8 cellular contexts compared by ENCODE assay signal in genomic region chr3:184314363-184314699, GRCh38. TPM values are rescaled to one million over a fixed set of nuclear protein-coding genes. Genes with fewer than 3 reads are reported as not detected.
DNase-seq lines count a peak whose midpoint lies in the region; ATAC-seq lines count a peak whose summit lies in the region.

EIF4G1 (plus strand) TSS chr3:184314606; CDS start chr3:184315797, 1,191 bp downstream.

- H3K9ac ChIP-seq in GM23248 = peak within 1 kb of the TSS; percentile 96

- H3K4me3 ChIP-seq in GM23248 = peak within 1 kb of the TSS; percentile 91
- peak within 1 kb of the TSS; percentile 73 for H3K4me3 ChIP-seq in naive thymus-derived CD4-positive, alpha-beta T cell (ENCODE audit: low read length)

- peaks cover 56% of the 10 kb centered on the region for H3F3A ChIP-seq in GM23248 (ENCODE audit: insufficient read depth)

- 1 to 13% methylated on average over 8 to 37 of the region's 40 CpGs for WGBS in GM23248 (ENCODE audit: low coverage in 1 of 2, low lambda C conversion rate in 2 of 2, missing lambda C conversion rate in 2 of 2), 2 experiments

- H4K20me1 ChIP-seq in GM23248 (ENCODE audit: insufficient read depth) = peaks cover 16% of the 10 kb centered on the region; the same call in 1 of the 2 replicates

- CTCF ChIA-PET in naive thymus-derived CD4-positive, alpha-beta T cell (lab: Charles Lee) = no interaction called here

- no peaks in the 10 kb centered on the region for H3K27me3 ChIP-seq in GM23248 (replicated peaks; ENCODE audit: insufficient read depth)
- H3K27me3 ChIP-seq in naive thymus-derived CD4-positive, alpha-beta T cell (ENCODE audit: control insufficient read depth in 2 of 2, insufficient read depth in 2 of 2, low read length in 2 of 2) = no peaks in the 10 kb centered on the region

- peak within 1 kb of the TSS; percentile 88 for H3K4me3 Mint-ChIP-seq in activated T-helper 1 cell treated with anti-CD3 and anti-CD28 coated beads, Interleukin-12 subunit alpha, Interleukin-12 subunit beta, Interleukin-2, Interleukin-4 antibody, amounts not matched to agents 30 ng/mL and 10 ng/mL and 1 ng/mL, durations not matched to agents 14 hours and 24 hours and 36 hours
- peak within 1 kb of the TSS; percentile 79 to 94 (median 88) for H3K4me3 Mint-ChIP-seq in naive thymus-derived CD4-positive, alpha-beta T cell
- peak within 1 kb of the TSS; percentile 85 to 86 for H3K4me3 Mint-ChIP-seq in stimulated activated naive B cell treated with anti-CD40 and anti-IgM and Interleukin-4, amounts not matched to agents 10 μg/mL and 1 μg/mL and 100 μg/mL, for 72 hours

- H3K36me3 Mint-ChIP-seq in activated T-helper 1 cell treated with anti-CD3 and anti-CD28 coated beads, Interleukin-12 subunit alpha, Interleukin-12 subunit beta, Interleukin-2, Interleukin-4 antibody, amounts not matched to agents 30 ng/mL and 10 ng/mL and 1 ng/mL, durations not matched to agents 14 hours and 24 hours and 36 hours (ENCODE audit: low read depth) = peaks cover 31% of the 10 kb centered on the region
- H3K36me3 Mint-ChIP-seq in naive thymus-derived CD4-positive, alpha-beta T cell = peaks cover 0 to 11% (median 5%) of the 10 kb centered on the region in 5 donors
- H3K36me3 Mint-ChIP-seq in stimulated activated naive B cell treated with anti-CD40 and anti-IgM and Interleukin-4, amounts not matched to agents 10 μg/mL and 1 μg/mL and 100 μg/mL, for 72 hours = peaks cover 29 to 30% of the 10 kb centered on the region in 2 donors

- H3K27me3 Mint-ChIP-seq in activated T-helper 1 cell treated with anti-CD3 and anti-CD28 coated beads, Interleukin-12 subunit alpha, Interleukin-12 subunit beta, Interleukin-2, Interleukin-4 antibody, amounts not matched to agents 30 ng/mL and 10 ng/mL and 1 ng/mL, durations not matched to agents 14 hours and 24 hours and 36 hours (ENCODE audit: insufficient read depth) = no peaks in the 10 kb centered on the region
- H3K27me3 Mint-ChIP-seq in naive thymus-derived CD4-positive, alpha-beta T cell = no peaks in the 10 kb centered on the region
- H3K27me3 Mint-ChIP-seq in stimulated activated naive B cell treated with anti-CD40 and anti-IgM and Interleukin-4, amounts not matched to agents 10 μg/mL and 1 μg/mL and 100 μg/mL, for 72 hours = no peaks in the 10 kb centered on the region

- peaks cover 11% of the 10 kb centered on the region for H3K36me3 ChIP-seq in GM23248 (ENCODE audit: low read depth)
- peaks cover 0 to 21% (median 8%) of the 10 kb centered on the region in 3 experiments for H3K36me3 ChIP-seq in naive thymus-derived CD4-positive, alpha-beta T cell (ENCODE audit: control insufficient read depth in 2 of 3, insufficient read depth in 3 of 3, low read length in 3 of 3)

- POLR2A ChIA-PET in naive thymus-derived CD4-positive, alpha-beta T cell (lab: Charles Lee) = no interaction called here

- no peaks in the 10 kb centered on the region for H3K9me2 ChIP-seq in GM23248 (ENCODE audit: insufficient read depth)

- H3K9me3 ChIP-seq in GM23248 (ENCODE audit: low read depth) = no peaks in the 10 kb centered on the region
- H3K9me3 ChIP-seq in naive thymus-derived CD4-positive, alpha-beta T cell (ENCODE audit: control insufficient read depth in 2 of 3, low read length in 3 of 3) = no peaks in the 10 kb centered on the region

- H3K27ac ChIP-seq in GM23248 = peak within 1 kb of the TSS; percentile 88
- peak within 1 kb of the TSS; percentile 93 for H3K27ac ChIP-seq in naive thymus-derived CD4-positive, alpha-beta T cell (ENCODE audit: low read depth, low read length)

- peak within 1 kb of the TSS; percentile 96 for H3K4me2 ChIP-seq in GM23248 (ENCODE audit: unreplicated experiment)

- H3K79me2 ChIP-seq in GM23248 (ENCODE audit: insufficient read depth) = peaks cover 45% of the 10 kb centered on the region

- peak within 1 kb of the TSS; percentile 93 for H3K27ac Mint-ChIP-seq in activated T-helper 1 cell treated with anti-CD3 and anti-CD28 coated beads, Interleukin-12 subunit alpha, Interleukin-12 subunit beta, Interleukin-2, Interleukin-4 antibody, amounts not matched to agents 30 ng/mL and 10 ng/mL and 1 ng/mL, durations not matched to agents 14 hours and 24 hours and 36 hours
- peak within 1 kb of the TSS; percentile 68 to 95 (median 89) for H3K27ac Mint-ChIP-seq in naive thymus-derived CD4-positive, alpha-beta T cell
- peak within 1 kb of the TSS; percentile 92 for H3K27ac Mint-ChIP-seq in stimulated activated naive B cell treated with anti-CD40 and anti-IgM and Interleukin-4, amounts not matched to agents 10 μg/mL and 1 μg/mL and 100 μg/mL, for 72 hours

- intact Hi-C loops in activated T-helper 1 cell treated with anti-CD3 and anti-CD28 coated beads, Interleukin-12 subunit alpha, Interleukin-12 subunit beta, Interleukin-2, Interleukin-4 antibody, amounts not matched to agents 30 ng/mL and 10 ng/mL and 1 ng/mL, durations not matched to agents 14 hours and 24 hours and 36 hours (cut with micrococcal nuclease) = loop anchor here (1.0 kb wide), 7 partner anchors 15 to 430 kb away; partner anchors contain the start of genes ABCF3, AP2M1, EEF1AKMT4 and PARL
- intact Hi-C loops in naive thymus-derived CD4-positive, alpha-beta T cell (cut with micrococcal nuclease) = loop anchor here (1.0 to 5.0 kb wide), 7 partner anchors 15 to 617 kb away; partner anchors contain the start of genes ABCF3 (in 2 of the 2), PSMD2 (in 2 of the 2), AP2M1 (in 1 of the 2) and EEF1AKMT4 (in 1 of the 2)

- peak within 1 kb of the TSS; percentile 89 for H2AFZ ChIP-seq in GM23248

- H3K9me3 Mint-ChIP-seq in activated T-helper 1 cell treated with anti-CD3 and anti-CD28 coated beads, Interleukin-12 subunit alpha, Interleukin-12 subunit beta, Interleukin-2, Interleukin-4 antibody, amounts not matched to agents 30 ng/mL and 10 ng/mL and 1 ng/mL, durations not matched to agents 14 hours and 24 hours and 36 hours = no peaks in the 10 kb centered on the region
- H3K9me3 Mint-ChIP-seq in naive thymus-derived CD4-positive, alpha-beta T cell = no peaks in the 10 kb centered on the region
- H3K9me3 Mint-ChIP-seq in stimulated activated naive B cell treated with anti-CD40 and anti-IgM and Interleukin-4, amounts not matched to agents 10 μg/mL and 1 μg/mL and 100 μg/mL, for 72 hours = no peaks in the 10 kb centered on the region

- DNase-seq in DMS79 treated with DMSO at 0.1 percent for 48 hours (lab: John Stamatoyannopoulos, UW) (peak; percentile 90), GM23248 (peak; percentile 98), Kasumi-1 (lab: John Stamatoyannopoulos, UW) (peak; percentile 87 to 89), RPMI7951 (ENCODE audit: low read depth) (peak; percentile 93), fibroblast of gingiva (ENCODE audit: low read depth) (peak; percentile 96)
- peak; percentile 92 for DNase-seq in activated T-helper 1 cell treated with anti-CD3 and anti-CD28 coated beads, Interleukin-12 subunit alpha, Interleukin-12 subunit beta, Interleukin-2, Interleukin-4 antibody, amounts not matched to agents 30 ng/mL and 10 ng/mL and 1 ng/mL, durations not matched to agents 14 hours and 24 hours and 36 hours (ENCODE audit: low spot score)
- peak; percentile 89 to 95 (median 91) for DNase-seq in naive thymus-derived CD4-positive, alpha-beta T cell
- DNase-seq in stimulated activated naive B cell treated with anti-CD40 and anti-IgM and Interleukin-4, amounts not matched to agents 10 μg/mL and 1 μg/mL and 100 μg/mL, for 72 hours = peak; percentile 91

- ATAC-seq in naive thymus-derived CD4-positive, alpha-beta T cell = peak; percentile 95
- ATAC-seq in stimulated activated naive B cell treated with anti-CD40 and anti-IgM and Interleukin-4, amounts not matched to agents 10 μg/mL and 1 μg/mL and 100 μg/mL, for 72 hours (replicated peaks) = peak; percentile 91 to 94

- H3K4me1 ChIP-seq in GM23248 (ENCODE audit: insufficient read depth) = peaks cover 27% of the 10 kb centered on the region
- H3K4me1 ChIP-seq in naive thymus-derived CD4-positive, alpha-beta T cell (ENCODE audit: control insufficient read depth in 2 of 2, insufficient read depth in 2 of 2, low read length in 2 of 2) = peaks cover 0 to 17% of the 10 kb centered on the region in 2 donors

- H3K4me1 Mint-ChIP-seq in activated T-helper 1 cell treated with anti-CD3 and anti-CD28 coated beads, Interleukin-12 subunit alpha, Interleukin-12 subunit beta, Interleukin-2, Interleukin-4 antibody, amounts not matched to agents 30 ng/mL and 10 ng/mL and 1 ng/mL, durations not matched to agents 14 hours and 24 hours and 36 hours (ENCODE audit: low read depth) = peaks cover 29% of the 10 kb centered on the region
- H3K4me1 Mint-ChIP-seq in naive thymus-derived CD4-positive, alpha-beta T cell = peaks cover 15 to 35% (median 28%) of the 10 kb centered on the region in 7 donors
- peaks cover 24 to 32% of the 10 kb centered on the region in 2 donors for H3K4me1 Mint-ChIP-seq in stimulated activated naive B cell treated with anti-CD40 and anti-IgM and Interleukin-4, amounts not matched to agents 10 μg/mL and 1 μg/mL and 100 μg/mL, for 72 hours

- in situ Hi-C loops in GM23248 (cut with MboI) = no loop called here

RNA-seq across cellular contexts. Expression of gene EIF4G1, which starts in this region (rescaled TPM):
- 366 and 370 TPM in 2 replicates for total RNA-seq in GM23248 (2014; rRNA removed; shearing (Covaris generic))
- polyA plus RNA-seq in GM23248 (2016; fragmentation: Nextera tagmentation; extraction: Ambion mirVana) = 183 and 184 TPM in 2 replicates
- total RNA-seq in RPMI7951 (2014; rRNA removed; shearing (Covaris generic)) = 164 and 173 TPM in 2 replicates
- 657 and 706 TPM in 2 replicates for total RNA-seq in activated T-helper 1 cell treated with anti-CD3 and anti-CD28 coated beads, Interleukin-12 subunit alpha, Interleukin-12 subunit beta, Interleukin-2, Interleukin-4 antibody, amounts not matched to agents 30 ng/mL and 10 ng/mL and 1 ng/mL, durations not matched to agents 14 hours and 24 hours and 36 hours
- total RNA-seq in naive thymus-derived CD4-positive, alpha-beta T cell = 100 to 1,000 TPM; 200 to 341 (median 256) TPM
- polyA plus RNA-seq in naive thymus-derived CD4-positive, alpha-beta T cell = 10 to 100 TPM; 19.1 to 59.1 TPM

Comparison
In these comparisons a context has a peak if more than half of its experiments do, and no peak if none do; other contexts are left out.
1. Peak in every context shown above with its lines: DNase-seq, ATAC-seq, H3K4me3 ChIP-seq and H3K27ac ChIP-seq.